ENCODE assay signal across 8 cellular contexts in the genomic region with DNA sequence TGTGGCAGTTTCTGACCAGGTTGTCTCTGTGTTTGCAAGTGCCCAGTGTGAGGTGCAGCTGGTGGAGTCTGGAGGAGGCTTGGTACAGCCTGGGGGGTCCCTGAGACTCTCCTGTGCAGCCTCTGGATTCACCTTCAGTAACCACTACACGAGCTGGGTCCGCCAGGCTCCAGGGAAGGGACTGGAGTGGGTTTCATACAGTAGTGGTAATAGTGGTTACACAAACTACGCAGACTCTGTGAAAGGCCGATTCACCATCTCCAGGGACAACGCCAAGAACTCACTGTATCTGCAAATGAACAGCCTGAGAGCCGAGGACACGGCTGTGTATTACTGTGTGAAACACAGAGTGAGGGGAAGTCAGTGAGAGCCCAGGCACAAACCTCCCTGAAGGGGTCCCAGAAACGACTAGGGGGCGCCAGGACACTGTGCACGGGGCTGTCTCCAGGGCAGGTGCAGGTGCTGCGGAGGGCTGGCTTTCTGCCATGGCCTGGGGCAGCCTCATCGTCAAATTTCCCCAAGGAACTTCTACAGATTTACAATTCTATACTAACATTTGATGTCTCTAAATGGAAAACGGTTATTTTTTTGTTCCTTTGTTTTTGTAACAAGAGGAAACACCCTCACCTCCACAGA.
DNase-seq lines count a peak whose midpoint lies in the region; ATAC-seq and TF ChIP-seq lines count a peak whose summit lies in the region.
"Not testable (repeated sequence)": the region's sequence is repeated elsewhere in the genome, so short reads cannot be mapped to it uniquely, and the experiment has no call there.

No MANE protein-coding gene starts in this region.

- peak; percentile 56 for ATAC-seq in activated CD8-positive, alpha-beta T cell treated with anti-CD3 and anti-CD28 coated beads for 36 hours
- not testable (repeated sequence) for ATAC-seq in Right ventricle myocardium inferior
- ATAC-seq in stimulated activated naive B cell treated with anti-CD40 and anti-IgM and Interleukin-4, amounts not matched to agents 10 μg/mL and 1 μg/mL and 100 μg/mL, for 72 hours (replicated peaks) = peak; percentile 67 to 72

- H3K36me3 Mint-ChIP-seq in activated CD8-positive, alpha-beta T cell treated with anti-CD3 and anti-CD28 coated beads for 36 hours (ENCODE audit: low read depth); stimulated activated naive B cell treated with anti-CD40 and anti-IgM and Interleukin-4, amounts not matched to agents 10 μg/mL and 1 μg/mL and 100 μg/mL, for 72 hours: not testable (repeated sequence)

- H3K27me3 Mint-ChIP-seq in activated CD8-positive, alpha-beta T cell treated with anti-CD3 and anti-CD28 coated beads for 36 hours; stimulated activated naive B cell treated with anti-CD40 and anti-IgM and Interleukin-4, amounts not matched to agents 10 μg/mL and 1 μg/mL and 100 μg/mL, for 72 hours: not testable (repeated sequence)

- DNase-seq in DMS79 (lab: John Stamatoyannopoulos, UW) (peak; percentile 11), NAMALWA (ENCODE audit: low spot score) (peak; percentile 13), SHP77 (lab: John Stamatoyannopoulos, UW) (peak; percentile 28 to 57), Right ventricle myocardium inferior (ENCODE audit: missing footprints) (peak; percentile 18)
- peak; percentile 54 for DNase-seq in activated CD8-positive, alpha-beta T cell treated with anti-CD3 and anti-CD28 coated beads for 36 hours
- DNase-seq in activated T-helper 9 cell treated with anti-CD3 and anti-CD28 coated beads, Interleukin-2, amount 50 U/mL, for 16 hours (ENCODE audit: low read depth) = peak; percentile 6
- peak; percentile 49 for DNase-seq in stimulated activated CD4-positive, alpha-beta T cell treated with anti-CD3 and anti-CD28 coated beads, Interleukin-12 subunit alpha, Interleukin-12 subunit beta, amount 100 ng/mL, for 4 hours
- DNase-seq in stimulated activated naive B cell treated with anti-CD40 and anti-IgM and Interleukin-4, amounts not matched to agents 10 μg/mL and 1 μg/mL and 100 μg/mL, for 72 hours = not testable (repeated sequence)

- not testable (repeated sequence) for H3K27ac Mint-ChIP-seq in activated CD8-positive, alpha-beta T cell treated with anti-CD3 and anti-CD28 coated beads for 36 hours; stimulated activated naive B cell treated with anti-CD40 and anti-IgM and Interleukin-4, amounts not matched to agents 10 μg/mL and 1 μg/mL and 100 μg/mL, for 72 hours

- POLR2A ChIA-PET in activated CD8-positive, alpha-beta T cell treated with anti-CD3 and anti-CD28 coated beads for 36 hours (lab: Charles Lee) = not testable (repeated sequence)

- intact Hi-C loops in activated CD8-positive, alpha-beta T cell treated with anti-CD3 and anti-CD28 coated beads for 36 hours (cut with micrococcal nuclease); Right ventricle myocardium inferior (cut with DNase I): not testable (repeated sequence)

- peak; percentile 31 for TF ChIP-seq CTCF in activated CD8-positive, alpha-beta T cell treated with anti-CD3 and anti-CD28 coated beads for 36 hours (IDR thresholded peaks at IDR 0.05)

- not testable (repeated sequence) for H3K4me3 Mint-ChIP-seq in activated CD8-positive, alpha-beta T cell treated with anti-CD3 and anti-CD28 coated beads for 36 hours; stimulated activated naive B cell treated with anti-CD40 and anti-IgM and Interleukin-4, amounts not matched to agents 10 μg/mL and 1 μg/mL and 100 μg/mL, for 72 hours

- H3K9me3 Mint-ChIP-seq in activated CD8-positive, alpha-beta T cell treated with anti-CD3 and anti-CD28 coated beads for 36 hours; stimulated activated naive B cell treated with anti-CD40 and anti-IgM and Interleukin-4, amounts not matched to agents 10 μg/mL and 1 μg/mL and 100 μg/mL, for 72 hours: not testable (repeated sequence)

- CTCF ChIA-PET in activated CD8-positive, alpha-beta T cell treated with anti-CD3 and anti-CD28 coated beads for 36 hours (lab: Charles Lee) = not testable (repeated sequence)

- H3K4me1 Mint-ChIP-seq in activated CD8-positive, alpha-beta T cell treated with anti-CD3 and anti-CD28 coated beads for 36 hours (ENCODE audit: low read depth); stimulated activated naive B cell treated with anti-CD40 and anti-IgM and Interleukin-4, amounts not matched to agents 10 μg/mL and 1 μg/mL and 100 μg/mL, for 72 hours: not testable (repeated sequence)
